10 cellular contexts compared by ENCODE assay signal in the genomic region with DNA sequence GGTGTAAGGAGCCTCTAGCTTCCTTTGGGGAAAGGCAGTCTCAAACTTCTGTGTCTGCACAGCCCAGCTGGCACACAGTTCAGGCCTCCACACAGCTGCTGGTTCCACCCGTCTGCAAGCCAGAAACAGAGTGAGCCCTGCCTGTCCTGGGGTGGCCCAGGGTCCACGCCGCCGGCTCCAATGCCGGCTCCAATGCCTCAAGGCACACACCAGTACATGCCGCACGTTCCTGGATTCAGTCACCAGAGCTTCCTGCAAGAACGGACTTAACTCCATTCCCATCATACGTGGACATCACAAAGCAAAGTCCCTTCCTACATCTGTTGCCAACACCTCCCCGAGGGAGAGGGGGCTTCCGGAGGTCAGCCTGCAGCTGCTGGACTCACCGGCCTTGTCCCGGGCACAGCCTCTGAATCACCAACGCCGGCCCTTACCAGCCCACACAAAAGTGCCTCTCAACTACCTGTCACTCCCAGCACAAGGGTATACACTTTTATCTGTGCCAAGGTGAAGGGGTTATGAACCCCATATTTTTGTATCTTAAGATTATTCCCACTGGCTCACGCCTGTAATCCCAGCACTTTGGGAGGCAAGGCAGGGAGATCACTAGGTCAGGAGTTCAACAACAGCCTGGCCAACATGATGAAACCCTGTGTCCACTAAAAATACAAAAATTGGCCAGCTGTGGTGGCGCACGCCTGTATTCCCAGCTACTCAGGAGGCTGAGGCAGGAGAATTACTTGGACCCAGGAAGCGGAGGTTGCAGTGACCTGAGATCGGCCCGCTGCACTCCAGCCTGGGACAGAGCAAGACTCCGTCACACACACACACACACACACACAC. TPM values are rescaled to one million over a fixed set of nuclear protein-coding genes. Genes with fewer than 3 reads are reported as not detected.
DNase-seq lines count a peak whose midpoint lies in the region; ATAC-seq and TF ChIP-seq lines count a peak whose summit lies in the region.
"Had no signal": no experiment of that assay in that cellular context is flagged by ENCODE, and none has a peak within 500 bp of the region (broad histone marks: within the 10 kb centered on the region; RNA-seq: fewer than 3 reads in every experiment).

No MANE protein-coding gene starts in this region.

- H2BK5ac ChIP-seq in H9 (ENCODE audit: insufficient read length, low read length), result no peak overlapping the region

- no peak overlapping the region for H3K56ac ChIP-seq in H9 (ENCODE audit: insufficient read length, low read depth, low read length)

- no peak overlapping the region for H3K14ac ChIP-seq in H9 (ENCODE audit: insufficient read depth, low read length)

- no peak for TF ChIP-seq POLR2A in gastroesophageal sphincter (IDR thresholded peaks at IDR 0.05)

- no peak overlapping the region for H3T11ph ChIP-seq in H9 (ENCODE audit: low read length)

- H3K27me3 Mint-ChIP-seq in osteocyte (ENCODE audit: unreplicated experiment) (no peaks in the 10 kb centered on the region), H9 (ENCODE audit: low read depth) (no peaks in the 10 kb centered on the region; the same call in 1 of the 2 replicates)

- H3K4me3 Mint-ChIP-seq in osteocyte (ENCODE audit: unreplicated experiment), result peak overlapping the region; percentile 33
- H3K4me3 Mint-ChIP-seq in H9, result no peak overlapping the region

- H4K8ac ChIP-seq in H9 (replicated peaks; ENCODE audit: insufficient read length, low read depth, low read length), result no peak overlapping the region

- H4K20me1 ChIP-seq in H9 (ENCODE audit: control insufficient read depth, insufficient read depth, insufficient read length), result no peaks in the 10 kb centered on the region

- no peak overlapping the region for H2BK12ac ChIP-seq in H9 (ENCODE audit: insufficient read length, low read depth, low read length)

- no peak overlapping the region for H3K4me3 ChIP-seq in ascending aorta
- peak overlapping the region in 1 of 2 donors; percentile 12 for H3K4me3 ChIP-seq in gastroesophageal sphincter

- H3K27ac ChIP-seq in ascending aorta, result peak overlapping the region; percentile 63 to 75
- peak overlapping the region; percentile 19 to 92 (median 86) for H3K27ac ChIP-seq in gastroesophageal sphincter
- no peak overlapping the region for H3K27ac ChIP-seq in H9 (ENCODE audit: insufficient read length, low read depth, low read length)

- H3K9ac ChIP-seq in H9 (ENCODE audit: extremely low read depth, insufficient read length, low read length), result no peak overlapping the region

- H3K9me3 ChIP-seq in ascending aorta (no peaks in the 10 kb centered on the region), gastroesophageal sphincter (no peaks in the 10 kb centered on the region), H9 (ENCODE audit: control insufficient read depth, low read depth, low read length) (no peaks in the 10 kb centered on the region)

- H2BK120ac ChIP-seq in H9 (ENCODE audit: low read depth, low read length, poor library complexity, severe bottlenecking), result no peak overlapping the region

- H3K4me1 Mint-ChIP-seq in osteocyte (ENCODE audit: unreplicated experiment), result peaks cover 65% of the 10 kb centered on the region
- peaks cover 46 to 68% of the 10 kb centered on the region in 2 experiments for H3K4me1 Mint-ChIP-seq in H9

- no peak overlapping the region for H2BK15ac ChIP-seq in H9 (ENCODE audit: low read depth, low read length)

- peaks cover 35 to 54% of the 10 kb centered on the region in 2 donors for H3K4me1 ChIP-seq in ascending aorta
- peaks cover 10 to 99% (median 72%) of the 10 kb centered on the region in 3 donors for H3K4me1 ChIP-seq in gastroesophageal sphincter
- H3K4me1 ChIP-seq in H9 (ENCODE audit: insufficient read depth, low read length), result no peaks in the 10 kb centered on the region; the same call in 1 of the 2 replicates

- no peak overlapping the region for H3K23ac ChIP-seq in H9 (ENCODE audit: insufficient read length, low read depth, low read length)

- peak; percentile 44 for DNase-seq in AG08395 (ENCODE audit: low spot score)
- peak in 1 of 2 donors; percentile 73 for DNase-seq in ascending aorta (ENCODE audit: low spot score in 2 of 2)
- peak; percentile 86 for DNase-seq in osteocyte (ENCODE audit: extremely low spot score, unreplicated experiment)
- no peak for DNase-seq in H9
- no peak for DNase-seq in activated CD8-positive, alpha-beta memory T cell treated with anti-CD3 and anti-CD28 coated beads, Interleukin-2, amount 50 U/mL, for 4 hours
- no peak for DNase-seq in NCI-H345 (lab: John Stamatoyannopoulos, UW)
- DNase-seq: effector memory CD4-positive, alpha-beta T cell; NCI-H2107 had no signal

- TF ChIP-seq CTCF in ascending aorta (IDR thresholded peaks at IDR 0.05) (no peak), gastroesophageal sphincter (IDR thresholded peaks at IDR 0.05) (no peak), osteocyte (IDR thresholded peaks at IDR 0.05) (no peak), H9 (conservative IDR thresholded peaks at IDR 0.05) (no peak)

- peak overlapping the region; percentile 94 for H3K27ac Mint-ChIP-seq in osteocyte (ENCODE audit: unreplicated experiment)
- no peak overlapping the region; a peak in 1 of 7 replicates for H3K27ac Mint-ChIP-seq in H9

- intact Hi-C loops in ascending aorta (cut with DNase I), result loop anchor here (2.0 kb wide), 1 partner anchor 15 kb away; no protein-coding TSS in a partner anchor

- H3K79me2 ChIP-seq in H9 (ENCODE audit: insufficient read depth, low read length), result peaks cover 21% of the 10 kb centered on the region; the same call in 1 of the 2 replicates

- H3K27me3 ChIP-seq in ascending aorta, result no peaks in the 10 kb centered on the region
- H3K27me3 ChIP-seq in gastroesophageal sphincter, result no peaks in the 10 kb centered on the region
- H3K27me3 ChIP-seq in H9 (ENCODE audit: insufficient read depth, low read length), result no peaks in the 10 kb centered on the region

- peaks cover 0 to 8% of the 10 kb centered on the region in 2 donors for H3K36me3 ChIP-seq in ascending aorta
- H3K36me3 ChIP-seq in gastroesophageal sphincter, result peaks cover 0 to 14% of the 10 kb centered on the region in 2 donors

- no peaks in the 10 kb centered on the region for H3K9me3 Mint-ChIP-seq in osteocyte (ENCODE audit: unreplicated experiment)
- no peaks in the 10 kb centered on the region for H3K9me3 Mint-ChIP-seq in H9

- no peak overlapping the region for H2AFZ ChIP-seq in H9 (ENCODE audit: low read length)

- no peak overlapping the region for H2BK20ac ChIP-seq in H9 (ENCODE audit: low read depth, low read length, poor library complexity, severe bottlenecking)

- H4K5ac ChIP-seq in H9 (ENCODE audit: insufficient read length, low read depth, low read length), result no peak overlapping the region

- peak; percentile 50 for ATAC-seq in gastroesophageal sphincter
- ATAC-seq in GM18502 (IDR thresholded peaks at IDR 0.05; ENCODE audit: poor library complexity, unreplicated experiment), result no peak

- 7 to 13% methylated on average over 6 to 8 of the region's 22 CpGs for WGBS in gastroesophageal sphincter (ENCODE audit: low coverage in 1 of 2), 2 donors
- no CpG with 5 or more reads among the region's 22 CpGs for WGBS in H9 (ENCODE audit: extremely low coverage, insufficient read length, low lambda C conversion rate)

- H3K4ac ChIP-seq in H9 (ENCODE audit: low read depth, low read length), result no peak overlapping the region

- H3K4me2 ChIP-seq in H9 (ENCODE audit: insufficient read depth, insufficient read length, low read length), result no peak overlapping the region

- H3K23me2 ChIP-seq in H9 (ENCODE audit: insufficient read length, low read depth, low read length, poor library complexity, severe bottlenecking), result no peaks in the 10 kb centered on the region

- H3K18ac ChIP-seq in H9 (ENCODE audit: insufficient read length, low read depth, low read length), result no peak overlapping the region

- H4K91ac ChIP-seq in H9 (ENCODE audit: insufficient read length, low read depth, low read length), result no peak overlapping the region

- H3K36me3 Mint-ChIP-seq in osteocyte (ENCODE audit: unreplicated experiment) (peaks cover 9% of the 10 kb centered on the region), H9 (ENCODE audit: insufficient read depth in 1 of 3, low read depth in 3 of 3) (peaks cover 7 to 27% (median 25%) of the 10 kb centered on the region in 3 experiments; a peak in 6 of 7 replicates)

- peaks cover 6% of the 10 kb centered on the region for H3K79me1 ChIP-seq in H9 (ENCODE audit: insufficient read depth, low read depth, low read length, poor library complexity, severe bottlenecking)

- TF ChIP-seq EP300 in gastroesophageal sphincter (IDR thresholded peaks at IDR 0.05), result no peak

- H2AK5ac ChIP-seq in H9 (ENCODE audit: insufficient read length, low read length), result no peak overlapping the region

RNA-seq across cellular contexts. Expression of a gene that starts 8.4 kb away (rescaled TPM):
- total RNA-seq in ascending aorta (61.4 TPM), gastroesophageal sphincter (10 to 100 TPM; 48.2 to 67.7 (median 53.0) TPM), osteocyte (105 and 115 TPM in 2 replicates), H9 (2021) (85.5 TPM in 2 replicates)

RNA-seq across cellular contexts. Expression of a gene that starts 10.5 kb away (rescaled TPM):
- total RNA-seq in ascending aorta (0.85 TPM), gastroesophageal sphincter (10 to 100 TPM in 1 of 4 donors, 1 to 10 TPM in 3; 2.4 to 11.9 (median 7.4) TPM), osteocyte (9.7 and 14.0 TPM in 2 replicates), H9 (2021) (143 and 148 TPM in 2 replicates)

RNA-seq across cellular contexts. Expression of a gene that starts 48.6 kb away (rescaled TPM):
- total RNA-seq in ascending aorta (21.9 TPM), gastroesophageal sphincter (1 to 10 TPM; 4.7 to 7.5 (median 6.0) TPM), osteocyte (14.2 and 20.0 TPM in 2 replicates), H9 (2021) (37.0 and 38.2 TPM in 2 replicates)

RNA-seq across cellular contexts. Expression of a gene that starts 53.3 kb away (rescaled TPM):
- total RNA-seq in ascending aorta (6.6 TPM), gastroesophageal sphincter (1 to 10 TPM in 3 of 4 donors, not detected in 1; 1.4 to 5.6 (median 4.9) TPM), osteocyte (2.7 and 5.9 TPM in 2 replicates), H9 (2021) (19.0 and 20.2 TPM in 2 replicates)

Comparison
In these comparisons a context has a peak if more than half of its experiments do, and no peak if none do; other contexts are left out.
1. DNase-seq: peak in AG08395 (single experiment) and osteocyte (single experiment); none in H9 (single experiment), activated CD8-positive, alpha-beta memory T cell treated with anti-CD3 and anti-CD28 coated beads, Interleukin-2, amount 50 U/mL, for 4 hours (single experiment) and NCI-H345 (single experiment).